ENCODE assay signal across 14 cellular contexts in genomic region chr5:132774896-132775295, GRCh38. TPM values are rescaled to one million over a fixed set of nuclear protein-coding genes. Genes with fewer than 3 reads are reported as not detected.
DNase-seq lines count a peak whose midpoint lies in the region; FAIRE-seq and TF ChIP-seq lines count a peak whose summit lies in the region.
"Had no signal": no experiment of that assay in that cellular context is flagged by ENCODE, and none has a peak within 500 bp of the region (broad histone marks: within the 10 kb centered on the region; RNA-seq: fewer than 3 reads in every experiment).

No MANE protein-coding gene starts in this region.

- H3K27me3 ChIP-seq in prostate gland (replicated peaks; ENCODE audit: insufficient read depth), result no peaks in the 10 kb centered on the region
- H3K27me3 ChIP-seq in brain microvascular endothelial cell (replicated peaks), result no peaks in the 10 kb centered on the region

- no peak for FAIRE-seq in H54 (lab: Jason Lieb, UNC)
- FAIRE-seq: A204.1 had no signal

- intact Hi-C loops in cardiac septum (cut with DNase I), result loop anchor here (5.0 to 10.0 kb wide), 3 partner anchors 38 to 90 kb away; partner anchors contain the start of genes GDF9, KIF3A and UQCRQ
- intact Hi-C loops in prostate gland (cut with DNase I), result no loop called here

- peak; percentile 28 for DNase-seq in activated T-cell treated with anti-CD3 and anti-CD28 coated beads, Interleukin-2, amount 50 U/mL, for 24 hours
- DNase-seq in activated T-cell treated with anti-CD3 and anti-CD28 coated beads for 4 hours (no peak), cardiac septum (ENCODE audit: low spot score) (peak; percentile 71), pons (ENCODE audit: low spot score) (peak; percentile 17), foreskin melanocyte (no peak), prostate gland (ENCODE audit: low spot score) (no peak), brain microvascular endothelial cell (no peak), H54 (ENCODE audit: insufficient read length, low spot score) (no peak)
- DNase-seq: activated CD8-positive, alpha-beta memory T cell treated with anti-CD3 and anti-CD28 coated beads, Interleukin-2, amount 50 U/mL, for 4 hours; COR-L47; effector memory CD8-positive, alpha-beta T cell had no signal

- H3K9me3 ChIP-seq in prostate gland, result no peaks in the 10 kb centered on the region

- H3K27ac Mint-ChIP-seq in activated T-cell treated with anti-CD3 and anti-CD28 coated beads, Interleukin-2, amount 50 U/mL, for 24 hours, result no peak overlapping the region
- H3K27ac Mint-ChIP-seq: WTC11 had no signal

- peaks cover 20% of the 10 kb centered on the region for H3K27me3 Mint-ChIP-seq in activated T-cell treated with anti-CD3 and anti-CD28 coated beads, Interleukin-2, amount 50 U/mL, for 24 hours

- no peak for TF ChIP-seq POLR2A in prostate gland (IDR thresholded peaks at IDR 0.05)
- no peak for TF ChIP-seq POLR2A in H54 (IDR thresholded peaks at IDR 0.05; ENCODE audit: low read depth, low read length)

- H3K4me1 ChIP-seq in prostate gland (replicated peaks), result no peaks in the 10 kb centered on the region

- peaks cover 10% of the 10 kb centered on the region for H3K4me1 Mint-ChIP-seq in activated T-cell treated with anti-CD3 and anti-CD28 coated beads, Interleukin-2, amount 50 U/mL, for 24 hours (ENCODE audit: low read depth)

- WGBS in prostate gland, result 86% methylated on average over 5 of the region's 5 CpGs

- H3K4me3 ChIP-seq in prostate gland, result no peak overlapping the region
- no peak overlapping the region for H3K4me3 ChIP-seq in brain microvascular endothelial cell (ENCODE audit: low read depth, low read length)

- H3K4me3 Mint-ChIP-seq in activated T-cell treated with anti-CD3 and anti-CD28 coated beads, Interleukin-2, amount 50 U/mL, for 24 hours, result no peak overlapping the region

- H3K36me3 Mint-ChIP-seq in activated T-cell treated with anti-CD3 and anti-CD28 coated beads, Interleukin-2, amount 50 U/mL, for 24 hours (ENCODE audit: low read depth), result no peaks in the 10 kb centered on the region
- H3K36me3 Mint-ChIP-seq: WTC11 had no signal

- in situ Hi-C loops in brain microvascular endothelial cell (cut with HindIII; ENCODE audit: low pct_ligation_motif_present, low sequenced_read_pairs), result no loop called here

- H3K9me3 Mint-ChIP-seq in activated T-cell treated with anti-CD3 and anti-CD28 coated beads, Interleukin-2, amount 50 U/mL, for 24 hours, result no peaks in the 10 kb centered on the region
- H3K9me3 Mint-ChIP-seq: effector memory CD8-positive, alpha-beta T cell; WTC11 had no signal

- TF ChIP-seq CTCF in prostate gland (IDR thresholded peaks at IDR 0.05) (no peak), brain microvascular endothelial cell (IDR thresholded peaks at IDR 0.05; ENCODE audit: low read depth, low read length, missing control alignments) (no peak)

- no peak overlapping the region for H3K27ac ChIP-seq in prostate gland
- H3K27ac ChIP-seq in brain microvascular endothelial cell, result no peak overlapping the region

- H3K36me3 ChIP-seq in prostate gland (no peaks in the 10 kb centered on the region), brain microvascular endothelial cell (replicated peaks) (no peaks in the 10 kb centered on the region)

RNA-seq across cellular contexts. Expression of gene SEPTIN8, which starts 2.1 kb away (rescaled TPM):
- total RNA-seq in cardiac septum, result 45.2 TPM
- total RNA-seq in prostate gland, result 10 to 100 TPM; 27.7 to 38.5 TPM

RNA-seq across cellular contexts. Expression of gene CCNI2, which starts 27.7 kb away (rescaled TPM):
- total RNA-seq in cardiac septum (not detected), prostate gland (1 to 10 TPM in 1 of 2 donors, not detected in 1; 5.9 TPM)
- total RNA-seq: osteoblast had no signal

RNA-seq across cellular contexts. Expression of gene KIF3A, which starts 37.5 kb away (rescaled TPM):
- total RNA-seq in cardiac septum (10.9 TPM), prostate gland (10 to 100 TPM in 1 of 2 donors, 1 to 10 TPM in 1; 5.9 to 14.0 TPM)

RNA-seq across cellular contexts. Expression of gene SOWAHA, which starts 38.2 kb away (rescaled TPM):
- total RNA-seq in cardiac septum (0.08 TPM), prostate gland (10 to 100 TPM in 1 of 2 donors, 1 to 10 TPM in 1; 4.1 to 16.7 TPM)

RNA-seq across cellular contexts. Expression of gene SHROOM1, which starts 55.6 kb away (rescaled TPM):
- total RNA-seq in cardiac septum (4.7 TPM), prostate gland (100 to 1,000 TPM in 1 of 2 donors, 10 to 100 TPM in 1; 62.1 to 364 TPM)

Comparison
In these comparisons a context has a peak if more than half of its experiments do, and no peak if none do; other contexts are left out.
1. DNase-seq: peak in activated T-cell treated with anti-CD3 and anti-CD28 coated beads, Interleukin-2, amount 50 U/mL, for 24 hours (single experiment), cardiac septum (single experiment) and pons (single experiment); none in activated T-cell treated with anti-CD3 and anti-CD28 coated beads for 4 hours (single experiment), foreskin melanocyte (single experiment), prostate gland (single experiment), brain microvascular endothelial cell (single experiment) and H54 (single experiment).